In the genomic region with DNA sequence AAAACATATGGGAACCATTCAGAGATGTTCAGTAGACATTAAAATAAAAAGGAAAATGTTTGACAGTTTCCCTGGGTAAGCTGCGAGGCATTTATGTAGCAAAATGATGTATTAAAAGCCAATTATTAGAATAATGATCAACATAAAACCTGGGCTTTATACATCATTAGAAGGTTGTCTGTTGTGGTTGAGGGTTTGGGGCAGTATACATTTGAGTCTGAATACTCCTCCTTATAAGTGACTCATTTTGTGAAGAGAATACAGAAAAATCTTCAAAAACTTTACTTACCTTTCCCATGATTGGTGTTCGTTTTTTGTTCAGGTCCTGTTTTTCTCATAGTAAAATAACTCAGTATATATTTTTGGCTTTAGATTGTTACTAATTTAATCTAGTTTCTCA, we compare ENCODE assay signal across 1 cellular context.
A peak's percentile ranks its signal among the peaks of the same experiment; 100 is the strongest.
TF ChIP-seq lines count a peak whose summit lies in the region.

No MANE protein-coding gene starts in this region.

TF ChIP-seq in GM12878, 131 proteins besides CTCF, POLR2A, EP300 and RAD21 (continued from another document):
- TF ChIP-seq, protein P1, sequence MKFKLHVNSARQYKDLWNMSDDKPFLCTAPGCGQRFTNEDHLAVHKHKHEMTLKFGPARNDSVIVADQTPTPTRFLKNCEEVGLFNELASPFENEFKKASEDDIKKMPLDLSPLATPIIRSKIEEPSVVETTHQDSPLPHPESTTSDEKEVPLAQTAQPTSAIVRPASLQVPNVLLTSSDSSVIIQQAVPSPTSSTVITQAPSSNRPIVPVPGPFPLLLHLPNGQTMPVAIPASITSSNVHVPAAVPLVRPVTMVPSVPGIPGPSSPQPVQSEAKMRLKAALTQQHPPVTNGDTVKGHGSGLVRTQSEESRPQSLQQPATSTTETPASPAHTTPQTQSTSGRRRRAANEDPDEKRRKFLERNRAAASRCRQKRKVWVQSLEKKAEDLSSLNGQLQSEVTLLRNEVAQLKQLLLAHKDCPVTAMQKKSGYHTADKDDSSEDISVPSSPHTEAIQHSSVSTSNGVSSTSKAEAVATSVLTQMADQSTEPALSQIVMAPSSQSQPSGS (IDR thresholded peaks at IDR 0.05; ENCODE audit: low read length) = 0 out of 2 replicates have a peak, but pooled peaks have one; percentile 22
- no peak for TF ChIP-seq STAT1 (conservative IDR thresholded peaks at IDR 0.05)
